Comparison of ENCODE assay signal across 24 cellular contexts in genomic region chr11:88208742-88209141, GRCh38. TPM values are rescaled to one million over a fixed set of nuclear protein-coding genes. Genes with fewer than 3 reads are reported as not detected.
DNase-seq lines count a peak whose midpoint lies in the region; ATAC-seq and TF ChIP-seq lines count a peak whose summit lies in the region.
"Had no signal": no experiment of that assay in that cellular context is flagged by ENCODE, and none has a peak within 500 bp of the region (broad histone marks: within the 10 kb centered on the region; RNA-seq: fewer than 3 reads in every experiment).

No MANE protein-coding gene starts in this region.

- no peak for TF ChIP-seq CTCF in fibroblast of pulmonary artery (IDR thresholded peaks at IDR 0.05; ENCODE audit: low read length, missing control alignments)

- H3K27me3 Mint-ChIP-seq in activated naive CD8-positive, alpha-beta T cell treated with anti-CD3 and anti-CD28 coated beads for 36 hours: no peaks in the 10 kb centered on the region
- H3K27me3 Mint-ChIP-seq: central memory CD8-positive, alpha-beta T cell; IgD-negative memory B cell had no signal

- no peaks in the 10 kb centered on the region for H3K9me3 Mint-ChIP-seq in activated naive CD8-positive, alpha-beta T cell treated with anti-CD3 and anti-CD28 coated beads for 36 hours
- H3K9me3 Mint-ChIP-seq: CD8-positive, alpha-beta T cell; central memory CD8-positive, alpha-beta T cell; IgD-negative memory B cell; immature natural killer cell had no signal

- no peak overlapping the region for H3K4me3 ChIP-seq in fibroblast of pulmonary artery (replicated peaks; ENCODE audit: low read depth, low read length)

- no peak for ATAC-seq in GM21619 (IDR thresholded peaks at IDR 0.05; ENCODE audit: unreplicated experiment)
- ATAC-seq: activated CD8-positive, alpha-beta T cell treated with anti-CD3 and anti-CD28 coated beads, Interleukin-2, amount 10 ng/mL, durations not matched to agents 7 days and 5 days; CD8-positive, alpha-beta T cell; foreskin keratinocyte had no signal

- DNase-seq in KG1 (lab: John Stamatoyannopoulos, UW): peak; percentile 15
- peak; percentile 84 for DNase-seq in OCI-M1 (lab: John Stamatoyannopoulos, UW)
- DNase-seq in fibroblast of pulmonary artery (ENCODE audit: low read depth): peak; percentile 39
- DNase-seq in myocyte (ENCODE audit: low read depth): peak; percentile 3
- DNase-seq in NCI-H2081 (lab: John Stamatoyannopoulos, UW): no peak
- no peak for DNase-seq in NCI-H524 (lab: John Stamatoyannopoulos, UW)
- no peak for DNase-seq in activated naive CD8-positive, alpha-beta T cell treated with anti-CD3 and anti-CD28 coated beads for 36 hours
- DNase-seq: activated CD4-positive, CD25-positive, alpha-beta regulatory T cell treated with anti-CD3 and anti-CD28 coated beads, Interleukin-2, amount 50 U/mL, for 72 hours; activated CD8-positive, alpha-beta T cell treated with anti-CD3 and anti-CD28 coated beads, Interleukin-2, amount 10 ng/mL, durations not matched to agents 7 days and 5 days; activated naive CD4-positive, alpha-beta T cell; activated T-cell treated with anti-CD3 and anti-CD28 coated beads, Interleukin-2, amount 50 U/mL, for 1 hour; anterior cingulate cortex; CD8-positive, alpha-beta T cell; DMS153; foreskin keratinocyte; H9; immature natural killer cell; NCI-H187 treated with DMSO at 0.1 percent for 48 hours; NCI-H345; stimulated activated CD4-positive, alpha-beta T cell treated with anti-CD3 and anti-CD28 coated beads, Interleukin-2, amount 100 ng/mL, for 48 hours; stimulated activated naive CD4-positive, alpha-beta T cell treated with Interleukin-2 at 50 U/mL for 16 hours had no signal

- H3K4me3 Mint-ChIP-seq in activated naive CD8-positive, alpha-beta T cell treated with anti-CD3 and anti-CD28 coated beads for 36 hours: no peak overlapping the region
- H3K4me3 Mint-ChIP-seq: activated CD8-positive, alpha-beta T cell treated with anti-CD3 and anti-CD28 coated beads, Interleukin-2, amount 10 ng/mL, durations not matched to agents 7 days and 5 days; CD8-positive, alpha-beta T cell; central memory CD8-positive, alpha-beta T cell; H9; IgD-negative memory B cell; immature natural killer cell had no signal

- no peaks in the 10 kb centered on the region for H3K36me3 Mint-ChIP-seq in activated naive CD8-positive, alpha-beta T cell treated with anti-CD3 and anti-CD28 coated beads for 36 hours
- H3K36me3 Mint-ChIP-seq: CD8-positive, alpha-beta T cell had no signal

- H3K4me1 Mint-ChIP-seq in activated naive CD8-positive, alpha-beta T cell treated with anti-CD3 and anti-CD28 coated beads for 36 hours: peaks cover 2% of the 10 kb centered on the region
- H3K4me1 Mint-ChIP-seq: central memory CD8-positive, alpha-beta T cell; immature natural killer cell had no signal

- H3K27ac Mint-ChIP-seq in activated naive CD8-positive, alpha-beta T cell treated with anti-CD3 and anti-CD28 coated beads for 36 hours: no peak overlapping the region
- H3K27ac Mint-ChIP-seq: activated CD8-positive, alpha-beta T cell treated with anti-CD3 and anti-CD28 coated beads, Interleukin-2, amount 10 ng/mL, durations not matched to agents 7 days and 5 days; CD8-positive, alpha-beta T cell; immature natural killer cell had no signal

RNA-seq across cellular contexts. Expression of gene RAB38, which starts 33.5 kb away (rescaled TPM):
- total RNA-seq in myocyte: 0.40 TPM in 1 of 2 replicates, not detected in the other
- polyA plus RNA-seq in myocyte (2012): not detected
- 10 to 100 TPM; 20.4 to 21.0 TPM for total RNA-seq in activated naive CD8-positive, alpha-beta T cell treated with anti-CD3 and anti-CD28 coated beads for 36 hours
- polyA plus RNA-seq: IgD-negative memory B cell had no signal

Comparison
In these comparisons a context has a peak if more than half of its experiments do, and no peak if none do; other contexts are left out.
1. DNase-seq: peak in KG1 (single experiment), OCI-M1 (single experiment), fibroblast of pulmonary artery (single experiment) and myocyte (single experiment); none in NCI-H2081 (0 of 2), NCI-H524 (0 of 2) and activated naive CD8-positive, alpha-beta T cell treated with anti-CD3 and anti-CD28 coated beads for 36 hours (single experiment).
2. RNA of gene RAB38, which starts 33.5 kb away (total RNA-seq): 20.4 to 21.0 TPM in activated naive CD8-positive, alpha-beta T cell treated with anti-CD3 and anti-CD28 coated beads for 36 hours; 0.40 TPM in myocyte; every median in the first group is over 10 times any median in the second.